In genomic region chr10:6328708-6329423, GRCh38 we compare ENCODE assay signal across 13 cellular contexts.
DNase-seq lines count a peak whose midpoint lies in the region; ATAC-seq and TF ChIP-seq lines count a peak whose summit lies in the region.
"Had no signal": no experiment of that assay in that cellular context is flagged by ENCODE, and none has a peak within 500 bp of the region (broad histone marks: within the 10 kb centered on the region; RNA-seq: fewer than 3 reads in every experiment).

No MANE protein-coding gene starts in this region.

- H3K4me2 ChIP-seq in PC-9, result no peak overlapping the region

- DNase-seq in CD14-positive monocyte (ENCODE audit: low spot score) (peak; percentile 55), NOMO-1 treated with DMSO at 0.1 percent for 48 hours (lab: John Stamatoyannopoulos, UW; ENCODE audit: unreplicated experiment) (peak; percentile 89), head of caudate nucleus (peak in 39 of 42 donors; percentile 10 to 79 (median 47)), sciatic nerve (ENCODE audit: low spot score) (no peak), PC-9 (no peak), foreskin melanocyte (no peak)
- DNase-seq in stimulated activated CD4-positive, alpha-beta T cell treated with anti-CD3 and anti-CD28 coated beads, Interleukin-4, amount 100 ng/mL, for 1 hour, result no peak
- DNase-seq: activated CD4-positive, alpha-beta T cell treated with anti-CD3 and anti-CD28 coated beads, Interleukin-2, amount 50 U/mL, for 1 hour; stimulated activated CD4-positive, alpha-beta T cell treated with anti-CD3 and anti-CD28 coated beads, Interleukin-2, amount 100 ng/mL, for 48 hours had no signal

- peaks cover 0 to 4% (median 0%) of the 10 kb centered on the region in 3 donors for H3K27me3 Mint-ChIP-seq in CD14-positive monocyte (ENCODE audit: low read depth in 3 of 3)
- H3K27me3 Mint-ChIP-seq: activated naive CD8-positive, alpha-beta T cell had no signal

- no peaks in the 10 kb centered on the region for H3K4me1 ChIP-seq in PC-9 (replicated peaks; ENCODE audit: insufficient read depth)
- H3K4me1 ChIP-seq: upper lobe of left lung had no signal

- H3K36me3 Mint-ChIP-seq in CD14-positive monocyte, result peaks cover 7 to 11% of the 10 kb centered on the region in 2 donors

- CTCF ChIA-PET in PC-9 (lab: Charles Lee), result no interaction called here

- peak overlapping the region; percentile 94 to 99 (median 96) for H3K27ac Mint-ChIP-seq in CD14-positive monocyte
- H3K27ac Mint-ChIP-seq: activated naive CD8-positive, alpha-beta T cell had no signal

- H3K9me3 ChIP-seq in PC-9 (ENCODE audit: insufficient read depth, low read depth), result no peaks in the 10 kb centered on the region
- H3K9me3 ChIP-seq: upper lobe of left lung had no signal

- BruUV-seq in PC-9 (replicated peaks; lab: Mats Ljungman, UMichigan), result no TSS peak

- no peak overlapping the region for H2AFZ ChIP-seq in PC-9

- ATAC-seq in sciatic nerve (peak; percentile 73), HG03469 (IDR thresholded peaks at IDR 0.05; ENCODE audit: unreplicated experiment) (no peak)

- no peak overlapping the region for H3K27ac ChIP-seq in PC-9
- H3K27ac ChIP-seq: upper lobe of left lung had no signal

- no peaks in the 10 kb centered on the region for H3K27me3 ChIP-seq in PC-9 (ENCODE audit: insufficient read depth, low read depth)
- H3K27me3 ChIP-seq: upper lobe of left lung had no signal

- no peaks in the 10 kb centered on the region for H3F3A ChIP-seq in PC-9 (ENCODE audit: insufficient read depth, low read depth)

- H3K36me3 ChIP-seq in PC-9 (ENCODE audit: low read depth), result no peaks in the 10 kb centered on the region
- H3K36me3 ChIP-seq: upper lobe of left lung had no signal

- H3K4me3 Mint-ChIP-seq in CD14-positive monocyte, result peak overlapping the region; percentile 67 to 89
- H3K4me3 Mint-ChIP-seq: activated naive CD8-positive, alpha-beta T cell; neural crest cell had no signal

- intact Hi-C loops in CD14-positive monocyte (cut with micrococcal nuclease), result no loop called here
- intact Hi-C loops in head of caudate nucleus (cut with DNase I), result no loop called here
- intact Hi-C loops in sciatic nerve (cut with DNase I), result no loop called here
- intact Hi-C loops in PC-9 (cut with micrococcal nuclease; ENCODE audit: unreplicated experiment), result no loop called here

- TF ChIP-seq CTCF in CD14-positive monocyte (IDR thresholded peaks at IDR 0.05) (no peak), PC-9 (conservative IDR thresholded peaks at IDR 0.05) (no peak)

- peaks cover 31% of the 10 kb centered on the region for H3K4me1 Mint-ChIP-seq in CD14-positive monocyte
- H3K4me1 Mint-ChIP-seq: neural crest cell had no signal

- no peak overlapping the region for H3K4me3 ChIP-seq in PC-9
- H3K4me3 ChIP-seq: upper lobe of left lung had no signal

- no peaks in the 10 kb centered on the region for H3K9me2 ChIP-seq in PC-9 (ENCODE audit: insufficient read depth)

- H3K79me2 ChIP-seq in PC-9 (ENCODE audit: low read depth), result no peaks in the 10 kb centered on the region

- no peaks in the 10 kb centered on the region for H4K20me1 ChIP-seq in PC-9 (ENCODE audit: insufficient read depth)

- POLR2A ChIA-PET in PC-9 (lab: Charles Lee; ENCODE audit: unreplicated experiment), result no interaction called here

- peaks cover 8 to 12% (median 11%) of the 10 kb centered on the region in 7 donors for H3K9me3 Mint-ChIP-seq in CD14-positive monocyte

Comparison
In these comparisons a context has a peak if more than half of its experiments do, and no peak if none do; other contexts are left out.
1. DNase-seq: peak in CD14-positive monocyte (single experiment), NOMO-1 treated with DMSO at 0.1 percent for 48 hours (single experiment) and head of caudate nucleus (39 of 42); none in sciatic nerve (single experiment), PC-9 (0 of 2), stimulated activated CD4-positive, alpha-beta T cell treated with anti-CD3 and anti-CD28 coated beads, Interleukin-4, amount 100 ng/mL, for 1 hour (single experiment) and foreskin melanocyte (single experiment).